In the genomic region with DNA sequence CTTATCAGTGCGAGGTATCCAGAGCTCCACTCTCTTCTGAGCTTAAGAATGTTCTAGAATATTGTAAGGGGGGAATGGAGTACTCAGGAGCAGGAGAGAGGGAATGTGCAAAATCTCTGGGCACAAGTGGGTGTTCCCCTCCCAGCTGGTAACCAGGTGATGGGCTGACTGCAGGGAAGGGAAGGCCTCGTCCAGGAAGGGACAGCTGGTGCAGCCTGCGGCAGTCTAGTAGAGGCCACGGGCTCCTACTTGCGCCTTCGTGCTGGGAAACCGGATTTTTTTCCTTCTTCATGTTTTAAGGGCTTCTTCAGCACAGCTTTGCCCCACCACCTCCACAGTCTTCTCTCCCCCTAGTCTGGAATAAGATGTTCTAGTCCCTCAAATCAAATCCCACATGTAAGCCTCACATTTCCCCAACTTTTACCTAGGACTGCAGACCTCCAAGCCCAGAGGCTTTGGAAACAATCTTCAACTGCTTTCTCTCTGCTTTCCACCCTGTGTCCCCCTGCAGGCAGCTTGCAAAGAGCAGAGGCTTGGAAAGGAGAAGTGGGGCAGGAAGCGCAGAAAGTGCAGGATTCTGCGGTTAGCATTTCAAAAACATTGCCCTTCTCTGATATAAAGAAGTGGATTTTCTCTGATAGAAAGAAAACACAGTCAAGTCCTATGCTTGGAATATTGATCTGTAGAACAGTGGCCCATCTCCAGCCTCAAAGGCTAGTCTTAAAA, we compare ENCODE assay signal across 1 cellular context.
TF ChIP-seq lines count a peak whose summit lies in the region.

No MANE protein-coding gene starts in this region.

TF ChIP-seq in endothelial cell of umbilical vein, 7 proteins besides CTCF, POLR2A, EP300 and RAD21:
- TF ChIP-seq JUN (IDR thresholded peaks at IDR 0.05; ENCODE audit: borderline replicate concordance, insufficient read depth, insufficient read length, low read depth) (no peak), FOS (IDR thresholded peaks at IDR 0.05; ENCODE audit: borderline replicate concordance, insufficient read depth, low read length) (no peak), POLR2AphosphoS5 (IDR thresholded peaks at IDR 0.05; ENCODE audit: insufficient read depth, low read depth, low read length) (no peak), EZH2 (IDR thresholded peaks at IDR 0.05; ENCODE audit: borderline replicate concordance, low read depth, low read length, severe bottlenecking) (no peak), GATA2 (IDR thresholded peaks at IDR 0.05; ENCODE audit: insufficient read depth, insufficient read length, low read depth, low read length) (no peak)
